In the genomic region with DNA sequence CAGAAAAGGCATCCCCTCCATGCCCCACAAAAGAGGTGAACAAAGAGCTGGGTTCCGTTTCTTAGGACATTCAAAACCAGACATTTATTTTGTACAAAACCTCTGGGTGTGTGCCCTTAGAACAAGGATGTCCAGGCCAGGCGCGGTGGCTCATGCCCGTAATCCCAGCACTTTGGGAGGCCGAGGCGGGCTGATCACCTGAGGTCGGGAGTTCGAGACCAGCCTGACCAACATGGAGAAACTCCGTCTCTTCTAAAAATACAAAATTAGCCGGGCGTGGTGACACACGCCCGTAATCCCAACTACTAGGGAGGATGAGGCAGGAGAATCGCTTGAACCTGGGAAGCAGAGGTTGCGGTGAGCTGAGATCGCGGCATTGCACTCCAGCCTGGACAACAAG, we compare ENCODE assay signal across 8 cellular contexts. TPM values are rescaled to one million over a fixed set of nuclear protein-coding genes. Genes with fewer than 3 reads are reported as not detected.
DNase-seq lines count a peak whose midpoint lies in the region; TF ChIP-seq lines count a peak whose summit lies in the region.
"Not testable (repeated sequence)": the region's sequence is repeated elsewhere in the genome, so short reads cannot be mapped to it uniquely, and the experiment has no call there.

No MANE protein-coding gene starts in this region.

- H3K36me3 Mint-ChIP-seq in CD8-positive, alpha-beta memory T cell: peaks cover 0 to 10% (median 0%) of the 10 kb centered on the region in 3 donors
- not testable (repeated sequence) for H3K36me3 Mint-ChIP-seq in osteocyte (ENCODE audit: unreplicated experiment)

- H3K9me3 ChIP-seq in CD8-positive, alpha-beta memory T cell (ENCODE audit: low read length); KOPT-K1 (ENCODE audit: insufficient read depth, low read length, poor library complexity, severe bottlenecking); thymus (ENCODE audit: control insufficient read depth): not testable (repeated sequence)

- CTCF ChIA-PET in CD8-positive, alpha-beta memory T cell (lab: Charles Lee): interaction anchor here (1.0 to 2.6 kb wide), 2 partner anchors 12 to 19 kb away, joined by 4 to 14 read pairs; no protein-coding TSS in a partner anchor

- in situ Hi-C loops in astrocyte of the spinal cord (cut with HindIII; ENCODE audit: low sequenced_read_pairs): not testable (repeated sequence)

- TF ChIP-seq CTCF in WI38 (IDR thresholded peaks at IDR 0.05; ENCODE audit: low read depth, low read length); astrocyte of the spinal cord (IDR thresholded peaks at IDR 0.05; ENCODE audit: low read depth, low read length); epithelial cell of proximal tubule (conservative IDR thresholded peaks at IDR 0.05; ENCODE audit: low read depth, low read length); kidney epithelial cell (IDR thresholded peaks at IDR 0.05; ENCODE audit: insufficient read depth, low read length, poor library complexity, severe bottlenecking); osteocyte (IDR thresholded peaks at IDR 0.05): not testable (repeated sequence)

- H3K27ac ChIP-seq in CD8-positive, alpha-beta memory T cell (ENCODE audit: low read depth, low read length): peak overlapping the region; percentile 90
- peak overlapping the region; percentile 82 for H3K27ac ChIP-seq in KOPT-K1 (ENCODE audit: low read depth, low read length, poor library complexity, severe bottlenecking)
- not testable (repeated sequence) for H3K27ac ChIP-seq in thymus (ENCODE audit: low read depth)

- peaks cover 26 to 53% (median 26%) of the 10 kb centered on the region in 3 donors for H3K4me1 Mint-ChIP-seq in CD8-positive, alpha-beta memory T cell
- peaks cover 40% of the 10 kb centered on the region for H3K4me1 Mint-ChIP-seq in osteocyte (ENCODE audit: unreplicated experiment)

- peak overlapping the region; percentile 90 to 97 (median 95) for H3K4me3 Mint-ChIP-seq in CD8-positive, alpha-beta memory T cell
- peak overlapping the region; percentile 96 for H3K4me3 Mint-ChIP-seq in osteocyte (ENCODE audit: unreplicated experiment)

- 98% methylated on average over 17 of the region's 17 CpGs for WGBS in thymus

- POLR2A ChIA-PET in CD8-positive, alpha-beta memory T cell (lab: Charles Lee): interaction anchor here (1.2 kb wide), 1 partner anchor 18 kb away, joined by 3 read pairs; no protein-coding TSS in a partner anchor

- H3K9me3 Mint-ChIP-seq in CD8-positive, alpha-beta memory T cell; osteocyte (ENCODE audit: unreplicated experiment): not testable (repeated sequence)

- not testable (repeated sequence) for H3K27me3 Mint-ChIP-seq in CD8-positive, alpha-beta memory T cell; osteocyte (ENCODE audit: unreplicated experiment)

- not testable (repeated sequence) for H3K36me3 ChIP-seq in CD8-positive, alpha-beta memory T cell (ENCODE audit: insufficient read depth, low read length); KOPT-K1 (ENCODE audit: insufficient read depth, low read length); kidney epithelial cell (ENCODE audit: control insufficient read depth, insufficient read depth, low read length); thymus (ENCODE audit: control insufficient read depth, insufficient read depth)

- peaks cover 20% of the 10 kb centered on the region for H3K4me1 ChIP-seq in CD8-positive, alpha-beta memory T cell (ENCODE audit: insufficient read depth, low read length)
- H3K4me1 ChIP-seq in thymus (ENCODE audit: control insufficient read depth, insufficient read depth, low read length): peaks cover 19% of the 10 kb centered on the region

- not testable (repeated sequence) for H3K27ac Mint-ChIP-seq in CD8-positive, alpha-beta memory T cell
- H3K27ac Mint-ChIP-seq in osteocyte (ENCODE audit: unreplicated experiment): peak overlapping the region; percentile 97

- not testable (repeated sequence) for DNase-seq in CD8-positive, alpha-beta memory T cell; astrocyte of the spinal cord (ENCODE audit: low read depth, low spot score); epithelial cell of proximal tubule (ENCODE audit: low read depth); kidney epithelial cell (ENCODE audit: low read depth); osteocyte (ENCODE audit: extremely low spot score, unreplicated experiment)

- peak overlapping the region; percentile 99 for H3K4me3 ChIP-seq in CD8-positive, alpha-beta memory T cell (ENCODE audit: low read length)
- peak overlapping the region; percentile 88 for H3K4me3 ChIP-seq in WI38 (ENCODE audit: low read depth, low read length)
- peak overlapping the region; percentile 88 for H3K4me3 ChIP-seq in astrocyte of the spinal cord (ENCODE audit: low read depth, low read length)
- H3K4me3 ChIP-seq in epithelial cell of proximal tubule (ENCODE audit: low read depth, low read length): peak overlapping the region; percentile 93
- peak overlapping the region; percentile 90 for H3K4me3 ChIP-seq in kidney epithelial cell (ENCODE audit: low read depth, low read length)
- peak overlapping the region; percentile 82 for H3K4me3 ChIP-seq in thymus (ENCODE audit: low read length)

- H3K27me3 ChIP-seq in CD8-positive, alpha-beta memory T cell (ENCODE audit: insufficient read depth, low read length, poor library complexity, severe bottlenecking); kidney epithelial cell (ENCODE audit: control insufficient read depth, insufficient read depth, low read length); thymus (ENCODE audit: control insufficient read depth, insufficient read depth): not testable (repeated sequence)

RNA-seq across cellular contexts. Expression of gene PTPA, which starts 1.3 kb away (rescaled TPM):
- 100 to 1,000 TPM; 107 to 116 TPM for total RNA-seq in CD8-positive, alpha-beta memory T cell
- polyA plus RNA-seq in CD8-positive, alpha-beta memory T cell: 15.6 TPM
- total RNA-seq in epithelial cell of proximal tubule: 184 and 220 TPM in 2 replicates
- total RNA-seq in kidney epithelial cell: 156 and 167 TPM in 2 replicates
- 140 and 150 TPM in 2 replicates for total RNA-seq in osteocyte
- polyA plus RNA-seq in thymus: 70.1 TPM

RNA-seq across cellular contexts. Expression of gene CRAT, which starts 1.9 kb away (rescaled TPM):
- total RNA-seq in CD8-positive, alpha-beta memory T cell: 1 to 10 TPM; 9.8 to 10.0 TPM
- 20.1 TPM for polyA plus RNA-seq in CD8-positive, alpha-beta memory T cell
- 27.5 TPM in 2 replicates for total RNA-seq in epithelial cell of proximal tubule
- 29.1 and 29.4 TPM in 2 replicates for total RNA-seq in kidney epithelial cell
- total RNA-seq in osteocyte: 55.1 and 55.5 TPM in 2 replicates
- polyA plus RNA-seq in thymus: 9.4 TPM

RNA-seq across cellular contexts. Expression of gene DOLPP1, which starts 31.6 kb away (rescaled TPM):
- total RNA-seq in CD8-positive, alpha-beta memory T cell: 10 to 100 TPM; 27.8 to 30.2 TPM
- polyA plus RNA-seq in CD8-positive, alpha-beta memory T cell: 15.3 TPM
- total RNA-seq in epithelial cell of proximal tubule (12.7 and 23.1 TPM in 2 replicates), kidney epithelial cell (15.3 and 15.5 TPM in 2 replicates), osteocyte (13.3 and 19.3 TPM in 2 replicates)
- polyA plus RNA-seq in thymus: 9.6 TPM
